Comparison of ENCODE assay signal across 1 cellular context in the genomic region with DNA sequence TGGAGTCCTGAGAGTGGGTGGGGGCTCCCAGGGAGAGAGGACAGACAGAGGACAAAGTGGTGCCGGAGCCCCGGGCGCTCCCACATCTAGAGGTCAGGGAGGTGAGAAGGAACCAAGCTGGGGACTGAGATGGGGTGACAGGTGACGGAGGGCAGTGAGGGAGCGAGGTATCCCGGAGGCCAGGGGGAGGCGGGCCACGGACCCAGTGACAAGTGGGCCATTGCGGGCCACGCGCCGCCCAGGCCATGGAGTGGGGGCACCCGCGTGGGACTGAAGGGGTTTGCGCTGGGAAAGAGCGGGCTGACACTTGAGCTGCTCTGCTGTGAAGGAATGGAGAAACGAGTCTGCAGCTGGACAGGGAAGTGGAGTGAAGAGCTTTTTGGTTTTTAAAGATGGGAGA.
TF ChIP-seq lines count a peak whose summit lies in the region.

No MANE protein-coding gene starts in this region.

TF ChIP-seq in K562, 482 proteins besides CTCF, POLR2A, EP300 and RAD21:
- TF ChIP-seq BRD9 (IDR thresholded peaks at IDR 0.05; ENCODE audit: low read depth, partially characterized antibody) (no peak), ZFPM2 (CRISPR knock-in tag; IDR thresholded peaks at IDR 0.05) (no peak), RBFOX2 (IDR thresholded peaks at IDR 0.05; ENCODE audit: low read depth, low read length) (peak; percentile 52), POLR2G (IDR thresholded peaks at IDR 0.05; ENCODE audit: low read depth, low read length) (peak; percentile 48; the same call in 1 of the 2 replicates), SUPT5H (IDR thresholded peaks at IDR 0.05) (0 out of 2 replicates have a peak, but pooled peaks have one; percentile 9), ZNF830 (CRISPR knock-in tag; IDR thresholded peaks at IDR 0.05) (no peak)
- TF ChIP-seq, protein P1, sequence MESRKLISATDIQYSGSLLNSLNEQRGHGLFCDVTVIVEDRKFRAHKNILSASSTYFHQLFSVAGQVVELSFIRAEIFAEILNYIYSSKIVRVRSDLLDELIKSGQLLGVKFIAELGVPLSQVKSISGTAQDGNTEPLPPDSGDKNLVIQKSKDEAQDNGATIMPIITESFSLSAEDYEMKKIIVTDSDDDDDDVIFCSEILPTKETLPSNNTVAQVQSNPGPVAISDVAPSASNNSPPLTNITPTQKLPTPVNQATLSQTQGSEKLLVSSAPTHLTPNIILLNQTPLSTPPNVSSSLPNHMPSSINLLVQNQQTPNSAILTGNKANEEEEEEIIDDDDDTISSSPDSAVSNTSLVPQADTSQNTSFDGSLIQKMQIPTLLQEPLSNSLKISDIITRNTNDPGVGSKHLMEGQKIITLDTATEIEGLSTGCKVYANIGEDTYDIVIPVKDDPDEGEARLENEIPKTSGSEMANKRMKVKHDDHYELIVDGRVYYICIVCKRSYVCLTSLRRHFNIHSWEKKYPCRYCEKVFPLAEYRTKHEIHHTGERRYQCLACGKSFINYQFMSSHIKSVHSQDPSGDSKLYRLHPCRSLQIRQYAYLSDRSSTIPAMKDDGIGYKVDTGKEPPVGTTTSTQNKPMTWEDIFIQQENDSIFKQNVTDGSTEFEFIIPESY (CRISPR knock-in tag; IDR thresholded peaks at IDR 0.05), result peak; percentile 68; the same call in 1 of the 2 replicates
- TF ChIP-seq, protein P2, sequence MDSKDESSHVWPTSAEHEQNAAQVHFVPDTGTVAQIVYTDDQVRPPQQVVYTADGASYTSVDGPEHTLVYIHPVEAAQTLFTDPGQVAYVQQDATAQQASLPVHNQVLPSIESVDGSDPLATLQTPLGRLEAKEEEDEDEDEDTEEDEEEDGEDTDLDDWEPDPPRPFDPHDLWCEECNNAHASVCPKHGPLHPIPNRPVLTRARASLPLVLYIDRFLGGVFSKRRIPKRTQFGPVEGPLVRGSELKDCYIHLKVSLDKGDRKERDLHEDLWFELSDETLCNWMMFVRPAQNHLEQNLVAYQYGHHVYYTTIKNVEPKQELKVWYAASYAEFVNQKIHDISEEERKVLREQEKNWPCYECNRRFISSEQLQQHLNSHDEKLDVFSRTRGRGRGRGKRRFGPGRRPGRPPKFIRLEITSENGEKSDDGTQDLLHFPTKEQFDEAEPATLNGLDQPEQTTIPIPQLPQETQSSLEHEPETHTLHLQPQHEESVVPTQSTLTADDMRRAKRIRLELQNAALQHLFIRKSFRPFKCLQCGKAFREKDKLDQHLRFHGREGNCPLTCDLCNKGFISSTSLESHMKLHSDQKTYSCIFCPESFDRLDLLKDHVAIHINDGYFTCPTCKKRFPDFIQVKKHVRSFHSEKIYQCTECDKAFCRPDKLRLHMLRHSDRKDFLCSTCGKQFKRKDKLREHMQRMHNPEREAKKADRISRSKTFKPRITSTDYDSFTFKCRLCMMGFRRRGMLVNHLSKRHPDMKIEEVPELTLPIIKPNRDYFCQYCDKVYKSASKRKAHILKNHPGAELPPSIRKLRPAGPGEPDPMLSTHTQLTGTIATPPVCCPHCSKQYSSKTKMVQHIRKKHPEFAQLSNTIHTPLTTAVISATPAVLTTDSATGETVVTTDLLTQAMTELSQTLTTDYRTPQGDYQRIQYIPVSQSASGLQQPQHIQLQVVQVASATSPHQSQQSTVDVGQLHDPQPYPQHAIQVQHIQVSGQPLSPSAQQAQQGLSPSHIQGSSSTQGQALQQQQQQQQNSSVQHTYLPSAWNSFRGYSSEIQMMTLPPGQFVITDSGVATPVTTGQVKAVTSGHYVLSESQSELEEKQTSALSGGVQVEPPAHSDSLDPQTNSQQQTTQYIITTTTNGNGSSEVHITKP (IDR thresholded peaks at IDR 0.05; ENCODE audit: partially characterized antibody), result peak; percentile 22
